22 cellular contexts compared by ENCODE assay signal in the genomic region with DNA sequence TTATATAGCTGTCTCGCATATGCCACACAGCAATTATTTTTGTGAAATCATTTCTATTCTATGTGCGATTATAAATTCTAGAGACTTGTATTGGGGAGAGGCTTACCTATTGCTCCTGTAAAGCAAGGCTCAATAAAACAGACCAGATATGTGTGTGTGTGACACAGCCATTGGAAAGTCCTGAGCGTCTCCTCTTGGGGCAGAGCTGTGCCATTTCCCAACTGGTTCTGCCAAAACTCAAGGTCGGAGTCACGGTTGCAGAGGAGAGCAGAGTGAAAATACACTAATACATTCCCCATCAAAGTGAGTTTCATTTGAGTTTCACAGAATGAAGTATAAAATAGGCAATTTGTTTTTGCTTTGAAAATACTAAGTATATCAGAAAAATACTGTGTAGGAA.
DNase-seq lines count a peak whose midpoint lies in the region; ATAC-seq, FAIRE-seq and TF ChIP-seq lines count a peak whose summit lies in the region.
"Had no signal": no experiment of that assay in that cellular context is flagged by ENCODE, and none has a peak within 500 bp of the region (broad histone marks: within the 10 kb centered on the region; RNA-seq: fewer than 3 reads in every experiment).

No MANE protein-coding gene starts in this region.

- H2BK15ac ChIP-seq in H1 (ENCODE audit: low read length): no peak overlapping the region

- DNase-seq in GM23338 (ENCODE audit: low spot score) (peak; percentile 7), PC-3 (no peak), H1 (ENCODE audit: low read depth in 1 of 2, low spot score in 2 of 2) (no peak), GM23248 (no peak), C1 segment of cervical spinal cord (lab: John Stamatoyannopoulos, UW) (no peak)
- DNase-seq: 8988T; ACHN; BE2C; Caco-2; Calu3; CD4-positive, alpha-beta T cell; CD8-positive, alpha-beta T cell; DMS79 treated with DMSO at 0.1 percent for 48 hours; GF-D8 had no signal

- no peak overlapping the region for H3K56ac ChIP-seq in H1 (replicated peaks; ENCODE audit: insufficient read length, low read depth, low read length)

- TF ChIP-seq CTCF in GM23338 (conservative IDR thresholded peaks at IDR 0.05; ENCODE audit: low read depth in 2 of 2) (0 out of 4 replicates have a peak, but pooled peaks of 1 of the 2 experiments have one; percentile 4), PC-3 (conservative IDR thresholded peaks at IDR 0.05; ENCODE audit: low read depth, low read length) (no peak), H1 (IDR thresholded peaks at IDR 0.05; ENCODE audit: control extremely low read depth in 1 of 3, insufficient read depth in 1 of 3, low read depth in 1 of 3, low read length in 3 of 3) (no peak)

- H4K91ac ChIP-seq in H1 (replicated peaks; ENCODE audit: insufficient read length, low read length): no peak overlapping the region

- H3K9me3 ChIP-seq in PC-3 (ENCODE audit: low read length) (no peaks in the 10 kb centered on the region), H1 (ENCODE audit: insufficient read depth in 2 of 2, low read depth in 1 of 2, low read length in 1 of 2) (no peaks in the 10 kb centered on the region), GM23248 (ENCODE audit: low read depth) (no peaks in the 10 kb centered on the region)
- H3K9me3 ChIP-seq: BE2C, BLaER1, Caco-2 had no signal

- no peak for ATAC-seq in GM23338
- peak; percentile 24; the same call in 1 of the 2 replicates for ATAC-seq in PC-3
- ATAC-seq in HG03196 (IDR thresholded peaks at IDR 0.05; ENCODE audit: unreplicated experiment): no peak
- ATAC-seq: CD8-positive, alpha-beta T cell had no signal

- BruUV-seq in PC-3 (replicated peaks; lab: Mats Ljungman, UMichigan): no TSS peak

- H3F3A ChIP-seq in GM23338 (replicated peaks; ENCODE audit: low read depth) (no peaks in the 10 kb centered on the region), PC-3 (ENCODE audit: low read length, unreplicated experiment) (no peaks in the 10 kb centered on the region), GM23248 (ENCODE audit: insufficient read depth) (no peaks in the 10 kb centered on the region)

- intact Hi-C loops in PC-3 (cut with micrococcal nuclease): no loop called here

- peak overlapping the region; percentile 51; the same call in 1 of the 2 replicates for H4K8ac ChIP-seq in H1 (ENCODE audit: extremely low read depth, insufficient read depth, low read length)

- POLR2A ChIA-PET in PC-3 (lab: Charles Lee; ENCODE audit: unreplicated experiment): no interaction called here
- POLR2A ChIA-PET in H1 (lab: Charles Lee; ENCODE audit: partially characterized antibody): no interaction called here

- no peak overlapping the region for H3K4ac ChIP-seq in H1 (replicated peaks; ENCODE audit: insufficient read length, low read depth, low read length)

- H4K20me1 ChIP-seq in GM23338 (replicated peaks; ENCODE audit: insufficient read depth): no peaks in the 10 kb centered on the region
- no peaks in the 10 kb centered on the region for H4K20me1 ChIP-seq in PC-3 (ENCODE audit: low read length)
- no peaks in the 10 kb centered on the region for H4K20me1 ChIP-seq in H1 (replicated peaks in 1 of 2; ENCODE audit: control insufficient read depth in 1 of 2, insufficient read depth in 2 of 2, low read length in 2 of 2)
- no peaks in the 10 kb centered on the region for H4K20me1 ChIP-seq in GM23248 (ENCODE audit: insufficient read depth)
- H4K20me1 ChIP-seq: BLaER1 had no signal

- no peak overlapping the region for H4K5ac ChIP-seq in H1 (ENCODE audit: insufficient read length, low read depth, low read length)

- no peak overlapping the region for H3K4me3 ChIP-seq in GM23338
- H3K4me3 ChIP-seq in PC-3 (ENCODE audit: low read length): no peak overlapping the region
- no peak overlapping the region for H3K4me3 ChIP-seq in H1 (ENCODE audit: extremely low read depth in 1 of 4, insufficient read depth in 2 of 4, low read depth in 3 of 4, low read length in 4 of 4)
- no peak overlapping the region for H3K4me3 ChIP-seq in GM23248
- H3K4me3 ChIP-seq: BLaER1 had no signal

- no peaks in the 10 kb centered on the region for H3K27me3 Mint-ChIP-seq in GM23338 (ENCODE audit: insufficient read depth, low read depth, poor library complexity)
- H3K27me3 Mint-ChIP-seq: CD4-positive, alpha-beta T cell had no signal

- no peak for TF ChIP-seq EP300 in H1 (IDR thresholded peaks at IDR 0.05; ENCODE audit: borderline replicate concordance in 1 of 2, low read depth in 2 of 2, low read length in 2 of 2)

- no peak overlapping the region for H3K27ac Mint-ChIP-seq in GM23338
- H3K27ac Mint-ChIP-seq: CD4-positive, alpha-beta T cell; CD8-positive, alpha-beta T cell had no signal

- no peaks in the 10 kb centered on the region for H3K79me1 ChIP-seq in H1 (ENCODE audit: low read depth, low read length)

- H3K23me2 ChIP-seq in H1 (ENCODE audit: low read depth, low read length): no peaks in the 10 kb centered on the region

- H3K9me2 ChIP-seq in GM23338 (ENCODE audit: insufficient read depth) (no peaks in the 10 kb centered on the region), PC-3 (replicated peaks; ENCODE audit: low read length) (no peaks in the 10 kb centered on the region), GM23248 (ENCODE audit: insufficient read depth) (no peaks in the 10 kb centered on the region)

- H3K4me1 Mint-ChIP-seq in GM23338: no peaks in the 10 kb centered on the region

- H3K27ac ChIP-seq in GM23338 (ENCODE audit: low read depth) (no peak overlapping the region), PC-3 (ENCODE audit: low read length) (no peak overlapping the region), H1 (ENCODE audit: low read depth, low read length) (no peak overlapping the region), GM23248 (no peak overlapping the region)
- H3K27ac ChIP-seq: BLaER1, C4-2B had no signal

- H3K9me3 Mint-ChIP-seq in GM23338: no peaks in the 10 kb centered on the region

- H3K4me1 ChIP-seq in GM23338 (ENCODE audit: insufficient read depth) (no peaks in the 10 kb centered on the region), PC-3 (ENCODE audit: insufficient read depth, low read length) (no peaks in the 10 kb centered on the region), H1 (replicated peaks in 1 of 4; ENCODE audit: control insufficient read depth in 3 of 4, insufficient read depth in 4 of 4, low read length in 3 of 4) (no peaks in the 10 kb centered on the region), GM23248 (ENCODE audit: insufficient read depth) (no peaks in the 10 kb centered on the region)
- H3K4me1 ChIP-seq: BE2C, BLaER1, Caco-2 had no signal

- H2AK5ac ChIP-seq in H1 (ENCODE audit: low read depth, low read length): no peak overlapping the region

- H3K36me3 ChIP-seq in GM23338 (ENCODE audit: insufficient read depth) (no peaks in the 10 kb centered on the region), PC-3 (ENCODE audit: low read depth, low read length) (no peaks in the 10 kb centered on the region), H1 (ENCODE audit: control insufficient read depth in 2 of 4, insufficient read depth in 4 of 4, low read length in 3 of 4) (no peaks in the 10 kb centered on the region), GM23248 (ENCODE audit: low read depth) (no peaks in the 10 kb centered on the region)
- H3K36me3 ChIP-seq: BE2C, BLaER1 had no signal

- peak; percentile 19 to 26; a peak in 2 of 4 replicates for TF ChIP-seq RAD21 in H1 (IDR thresholded peaks at IDR 0.05 in 1 of 2, conservative IDR thresholded peaks at IDR 0.05 in 1 of 2; ENCODE audit: low read depth in 2 of 2, low read length in 2 of 2)

- no peak overlapping the region for H3K23ac ChIP-seq in H1 (ENCODE audit: insufficient read length)

- H3K27me3 ChIP-seq in GM23338 (ENCODE audit: insufficient read depth): no peaks in the 10 kb centered on the region
- no peaks in the 10 kb centered on the region for H3K27me3 ChIP-seq in PC-3 (ENCODE audit: low read length)
- H3K27me3 ChIP-seq in H1 (replicated peaks in 1 of 4; ENCODE audit: control insufficient read depth in 3 of 4, extremely low read depth in 1 of 4, insufficient read depth in 3 of 4, low read length in 3 of 4): no peaks in the 10 kb centered on the region
- no peaks in the 10 kb centered on the region for H3K27me3 ChIP-seq in GM23248 (replicated peaks; ENCODE audit: insufficient read depth)
- H3K27me3 ChIP-seq: BE2C, BLaER1 had no signal

- no peak overlapping the region for H3K4me2 ChIP-seq in GM23338
- no peak overlapping the region for H3K4me2 ChIP-seq in PC-3 (ENCODE audit: low read length)
- H3K4me2 ChIP-seq in H1 (ENCODE audit: insufficient read depth in 1 of 2, low read depth in 2 of 2, low read length in 2 of 2): no peak overlapping the region
- no peak overlapping the region for H3K4me2 ChIP-seq in GM23248 (ENCODE audit: unreplicated experiment)
- H3K4me2 ChIP-seq: BLaER1 had no signal

- CTCF ChIA-PET in PC-3 (lab: Charles Lee): no interaction called here
- CTCF ChIA-PET in H1 (lab: Charles Lee; ENCODE audit: partially characterized antibody): interaction anchor here (0.5 to 0.7 kb wide), 3 partner anchors 204 to 440 kb away, joined by 3 read pairs; no protein-coding TSS in a partner anchor

- H2AFZ ChIP-seq in GM23338 (no peak overlapping the region), PC-3 (ENCODE audit: low read length) (no peak overlapping the region), H1 (ENCODE audit: low read length) (no peak overlapping the region), GM23248 (no peak overlapping the region)

- H2BK12ac ChIP-seq in H1 (ENCODE audit: low read depth, low read length): no peak overlapping the region

- TF ChIP-seq POLR2A in H1 (IDR thresholded peaks at IDR 0.05; ENCODE audit: control extremely low read depth in 1 of 2, low read depth in 2 of 2, low read length in 2 of 2): no peak

- H3K36me3 Mint-ChIP-seq in GM23338 (ENCODE audit: low read depth): no peaks in the 10 kb centered on the region
- H3K36me3 Mint-ChIP-seq: CD8-positive, alpha-beta T cell had no signal

- H3K18ac ChIP-seq in H1 (ENCODE audit: extremely low read depth, low read length): no peak overlapping the region

- WGBS in H1 (ENCODE audit: extremely low coverage in 1 of 2, insufficient coverage in 1 of 2, insufficient read length in 1 of 2, insufficient replicate concordance in 2 of 2, low coverage in 1 of 2, low lambda C conversion rate in 2 of 2, missing lambda C conversion rate in 1 of 2), 2 experiments: 94% methylated on average over 5 of the region's 5 CpGs; no CpG with 5 or more reads in 1 of the 2 experiments
- 71 to 77% methylated on average over 5 of the region's 5 CpGs for WGBS in GM23248 (ENCODE audit: low coverage in 1 of 2, low lambda C conversion rate in 2 of 2, missing lambda C conversion rate in 2 of 2), 2 experiments

- H3K4me3 Mint-ChIP-seq in GM23338: no peak overlapping the region
- H3K4me3 Mint-ChIP-seq: CD4-positive, alpha-beta T cell; CD8-positive, alpha-beta T cell had no signal

- H2BK120ac ChIP-seq in H1 (replicated peaks; ENCODE audit: low read depth, low read length): no peak overlapping the region

- no peaks in the 10 kb centered on the region for H3K79me2 ChIP-seq in GM23338 (replicated peaks; ENCODE audit: insufficient read depth)
- no peaks in the 10 kb centered on the region for H3K79me2 ChIP-seq in PC-3 (ENCODE audit: low read length)
- H3K79me2 ChIP-seq in H1 (ENCODE audit: control insufficient read depth in 1 of 2, insufficient read depth in 2 of 2, low read length in 2 of 2): no peaks in the 10 kb centered on the region
- no peaks in the 10 kb centered on the region for H3K79me2 ChIP-seq in GM23248 (ENCODE audit: insufficient read depth)

- no peak overlapping the region for H2BK5ac ChIP-seq in H1 (ENCODE audit: low read depth, low read length)

- FAIRE-seq in H1 (lab: Jason Lieb, UNC): no peak
- FAIRE-seq: A204.1, D721Med, G401.6, GM12891, GM19239 had no signal

- H3K9ac ChIP-seq in PC-3 (ENCODE audit: low read length) (no peak overlapping the region), H1 (replicated peaks in 1 of 4; ENCODE audit: extremely low read depth in 1 of 4, low read depth in 3 of 4, low read length in 3 of 4) (no peak overlapping the region), GM23248 (no peak overlapping the region)
- H3K9ac ChIP-seq: BLaER1 had no signal

- no peak overlapping the region for H2BK20ac ChIP-seq in H1 (ENCODE audit: low read length)

- in situ Hi-C loops in GM23248 (cut with MboI): no loop called here

- H3K14ac ChIP-seq in H1 (ENCODE audit: insufficient read length): no peak overlapping the region
